16 cellular contexts compared by ENCODE assay signal in the genomic region with DNA sequence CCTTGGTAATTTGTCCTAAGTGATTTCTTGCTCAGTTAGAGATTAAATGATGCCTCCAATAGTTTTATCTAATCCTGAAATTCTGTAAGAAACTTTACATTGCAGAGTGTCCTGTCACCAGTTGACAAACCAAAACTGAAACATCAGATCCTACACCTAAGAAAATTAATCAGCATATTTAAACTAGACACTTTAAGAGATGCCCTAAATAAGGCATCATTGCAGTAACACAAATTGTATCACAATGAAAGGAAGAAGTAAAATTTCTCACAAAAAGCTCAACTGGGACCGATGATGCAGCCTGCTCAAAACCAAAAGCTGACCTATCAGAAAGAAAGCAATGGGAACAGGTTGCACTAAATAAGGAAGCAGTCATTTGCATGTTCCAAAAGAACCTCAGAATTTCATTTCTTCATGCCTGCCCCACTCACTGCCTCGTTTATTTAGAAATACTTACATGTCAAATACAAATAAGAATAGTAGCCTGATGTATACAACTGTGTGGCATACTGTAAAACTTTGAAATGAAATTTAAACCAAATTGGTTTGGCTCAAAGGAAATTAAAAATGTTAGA. TPM values are rescaled to one million over a fixed set of nuclear protein-coding genes. Genes with fewer than 3 reads are reported as not detected.
A peak's percentile ranks its signal among the peaks of the same experiment; 100 is the strongest.
DNase-seq lines count a peak whose midpoint lies in the region; ATAC-seq and TF ChIP-seq lines count a peak whose summit lies in the region.
"Had no signal": no experiment of that assay in that cellular context is flagged by ENCODE, and none has a peak within 500 bp of the region (broad histone marks: within the 10 kb centered on the region; RNA-seq: fewer than 3 reads in every experiment).

No MANE protein-coding gene starts in this region.

- peaks cover 85% of the 10 kb centered on the region for H3K4me1 Mint-ChIP-seq in CD4-positive, alpha-beta T cell (ENCODE audit: low read depth)
- peaks cover 95% of the 10 kb centered on the region for H3K4me1 Mint-ChIP-seq in activated naive CD8-positive, alpha-beta T cell (ENCODE audit: low read depth)
- H3K4me1 Mint-ChIP-seq in chondrocyte (ENCODE audit: low read depth) = peaks cover 9% of the 10 kb centered on the region

- H3K36me3 Mint-ChIP-seq in CD4-positive, alpha-beta T cell (ENCODE audit: low read depth) = peaks cover 48% of the 10 kb centered on the region
- peaks cover 9% of the 10 kb centered on the region for H3K36me3 Mint-ChIP-seq in activated naive CD8-positive, alpha-beta T cell
- H3K36me3 Mint-ChIP-seq in chondrocyte (ENCODE audit: low read depth) = no peaks in the 10 kb centered on the region

- no peaks in the 10 kb centered on the region for H3K27me3 ChIP-seq in CD4-positive, alpha-beta T cell (ENCODE audit: control insufficient read depth, insufficient read depth, low read length)
- H3K27me3 ChIP-seq: ascending aorta, gastrocnemius medialis, sigmoid colon, suprapubic skin had no signal

- POLR2A ChIA-PET in CD4-positive, alpha-beta T cell (lab: Charles Lee) = interaction anchor here (1.0 to 8.6 kb wide), 4 partner anchors 9 to 31 kb away, joined by 4 to 382 read pairs (median 8); partner anchors contain the start of gene HIVEP2

- intact Hi-C loops in CD4-positive, alpha-beta T cell (cut with DNase I, micrococcal nuclease) = no loop called here

- DNase-seq in CD4-positive, alpha-beta T cell = no peak
- DNase-seq in DMS114 treated with DMSO at 0.1 percent for 48 hours (lab: John Stamatoyannopoulos, UW; ENCODE audit: unreplicated experiment) (no peak), chondrocyte (ENCODE audit: low spot score) (no peak), UCSD-AML1 (lab: John Stamatoyannopoulos, UW; ENCODE audit: unreplicated experiment) (no peak)
- DNase-seq: gastrocnemius medialis, NCI-H1417 treated with DMSO at 0.1 percent for 48 hours, NCI-H748 treated with DMSO at 0.1 percent for 48 hours, nephron progenitor cell, sigmoid colon, SK-N-SH had no signal

- TF ChIP-seq CTCF in CD4-positive, alpha-beta T cell (IDR thresholded peaks at IDR 0.05) = no peak
- TF ChIP-seq CTCF in chondrocyte (IDR thresholded peaks at IDR 0.05) = no peak

- peak; percentile 9 for ATAC-seq in CD4-positive, alpha-beta T cell (ENCODE audit: poor library complexity)
- ATAC-seq in GM18511 (IDR thresholded peaks at IDR 0.05; ENCODE audit: unreplicated experiment) (peak; percentile 46), HG03280 (IDR thresholded peaks at IDR 0.05; ENCODE audit: unreplicated experiment) (peak; percentile 27), HG02938 (IDR thresholded peaks at IDR 0.05; ENCODE audit: unreplicated experiment) (no peak)
- ATAC-seq: gastrocnemius medialis had no signal

- CTCF ChIA-PET in CD4-positive, alpha-beta T cell (lab: Charles Lee) = interaction anchor here (1.0 kb wide), 3 partner anchors 10 to 55 kb away, joined by 3 to 5 read pairs (median 3); no protein-coding TSS in a partner anchor

- H3K27me3 Mint-ChIP-seq in CD4-positive, alpha-beta T cell = no peaks in the 10 kb centered on the region
- H3K27me3 Mint-ChIP-seq in activated naive CD8-positive, alpha-beta T cell = no peaks in the 10 kb centered on the region
- no peaks in the 10 kb centered on the region for H3K27me3 Mint-ChIP-seq in chondrocyte (ENCODE audit: low read depth)

- peak overlapping the region; percentile 79 for H3K4me3 Mint-ChIP-seq in CD4-positive, alpha-beta T cell
- H3K4me3 Mint-ChIP-seq in activated naive CD8-positive, alpha-beta T cell = peak overlapping the region; percentile 75
- no peak overlapping the region for H3K4me3 Mint-ChIP-seq in chondrocyte (ENCODE audit: unreplicated experiment)
- H3K4me3 Mint-ChIP-seq: nephron progenitor cell had no signal

- H3K9me3 Mint-ChIP-seq in CD4-positive, alpha-beta T cell = no peaks in the 10 kb centered on the region
- no peaks in the 10 kb centered on the region for H3K9me3 Mint-ChIP-seq in activated naive CD8-positive, alpha-beta T cell (ENCODE audit: low read depth)
- H3K9me3 Mint-ChIP-seq in chondrocyte (ENCODE audit: low read depth) = no peaks in the 10 kb centered on the region

- peak overlapping the region; percentile 10 for H3K27ac ChIP-seq in CD4-positive, alpha-beta T cell (ENCODE audit: low read depth, low read length)
- H3K27ac ChIP-seq: ascending aorta, gastrocnemius medialis, sigmoid colon, suprapubic skin had no signal

- no peaks in the 10 kb centered on the region for H3K9me3 ChIP-seq in CD4-positive, alpha-beta T cell (ENCODE audit: control insufficient read depth, low read length)
- H3K9me3 ChIP-seq: ascending aorta, gastrocnemius medialis, sigmoid colon, SK-N-SH, suprapubic skin had no signal

- H3K27ac Mint-ChIP-seq in CD4-positive, alpha-beta T cell = peak overlapping the region; percentile 95
- H3K27ac Mint-ChIP-seq in activated naive CD8-positive, alpha-beta T cell = peak overlapping the region; percentile 84
- no peak overlapping the region for H3K27ac Mint-ChIP-seq in chondrocyte (ENCODE audit: unreplicated experiment)
- H3K27ac Mint-ChIP-seq: nephron progenitor cell had no signal

RNA-seq across cellular contexts. Expression of gene HIVEP2, which starts 12.1 kb away (rescaled TPM):
- total RNA-seq in CD4-positive, alpha-beta T cell = 10 to 100 TPM; 48.4 to 48.6 TPM
- 11.7 to 18.2 TPM (median 13.9 TPM) in 3 replicates for total RNA-seq in chondrocyte
